1 cellular context compared by ENCODE assay signal in the genomic region with DNA sequence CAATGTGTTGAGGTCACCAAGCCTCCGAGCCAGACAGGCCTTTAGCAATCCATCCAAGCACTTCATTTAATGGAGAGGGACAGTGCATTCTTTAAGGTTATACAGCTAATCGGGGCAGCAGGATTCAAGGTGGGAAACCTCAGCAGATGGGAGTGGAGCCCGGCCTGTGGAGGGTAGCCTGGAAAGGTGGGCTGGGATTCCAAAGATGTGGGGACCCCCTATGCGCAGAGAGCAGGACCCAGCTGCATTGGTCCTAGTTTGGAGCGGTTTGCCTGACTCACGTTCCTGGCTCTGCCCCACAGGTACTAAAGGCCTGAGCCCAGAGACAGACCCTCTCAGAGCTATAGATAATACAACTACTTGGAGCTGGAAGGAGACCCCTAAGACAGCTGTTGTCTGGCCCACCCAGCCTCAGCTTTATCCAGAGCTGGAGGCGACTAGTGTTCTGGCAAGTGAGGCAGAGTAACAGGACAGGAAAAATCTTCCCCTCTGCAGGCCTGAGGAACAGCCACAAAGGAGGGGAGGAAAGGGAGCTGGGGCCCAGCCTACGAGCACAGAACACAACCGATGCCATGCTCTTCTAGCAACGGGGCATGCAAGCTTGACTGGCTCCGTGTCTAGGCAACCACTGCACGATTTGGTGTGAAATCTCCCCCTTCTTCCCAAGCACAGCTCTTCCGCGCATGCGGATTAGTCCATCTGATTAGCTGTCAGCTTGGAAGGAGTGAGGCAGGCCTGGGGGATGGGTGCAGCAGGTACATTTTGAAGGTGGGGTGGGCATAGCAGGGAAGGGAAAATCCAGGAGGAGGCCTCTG.
TF ChIP-seq lines count a peak whose summit lies in the region.

No MANE protein-coding gene starts in this region.

TF ChIP-seq in HepG2, 621 proteins besides CTCF, POLR2A, EP300 and RAD21 (continued from another document and continues in another):
- TF ChIP-seq ZNF407 (CRISPR knock-in tag; IDR thresholded peaks at IDR 0.05; ENCODE audit: not compliant biosample characterization), result no peak
- TF ChIP-seq, protein P1, sequence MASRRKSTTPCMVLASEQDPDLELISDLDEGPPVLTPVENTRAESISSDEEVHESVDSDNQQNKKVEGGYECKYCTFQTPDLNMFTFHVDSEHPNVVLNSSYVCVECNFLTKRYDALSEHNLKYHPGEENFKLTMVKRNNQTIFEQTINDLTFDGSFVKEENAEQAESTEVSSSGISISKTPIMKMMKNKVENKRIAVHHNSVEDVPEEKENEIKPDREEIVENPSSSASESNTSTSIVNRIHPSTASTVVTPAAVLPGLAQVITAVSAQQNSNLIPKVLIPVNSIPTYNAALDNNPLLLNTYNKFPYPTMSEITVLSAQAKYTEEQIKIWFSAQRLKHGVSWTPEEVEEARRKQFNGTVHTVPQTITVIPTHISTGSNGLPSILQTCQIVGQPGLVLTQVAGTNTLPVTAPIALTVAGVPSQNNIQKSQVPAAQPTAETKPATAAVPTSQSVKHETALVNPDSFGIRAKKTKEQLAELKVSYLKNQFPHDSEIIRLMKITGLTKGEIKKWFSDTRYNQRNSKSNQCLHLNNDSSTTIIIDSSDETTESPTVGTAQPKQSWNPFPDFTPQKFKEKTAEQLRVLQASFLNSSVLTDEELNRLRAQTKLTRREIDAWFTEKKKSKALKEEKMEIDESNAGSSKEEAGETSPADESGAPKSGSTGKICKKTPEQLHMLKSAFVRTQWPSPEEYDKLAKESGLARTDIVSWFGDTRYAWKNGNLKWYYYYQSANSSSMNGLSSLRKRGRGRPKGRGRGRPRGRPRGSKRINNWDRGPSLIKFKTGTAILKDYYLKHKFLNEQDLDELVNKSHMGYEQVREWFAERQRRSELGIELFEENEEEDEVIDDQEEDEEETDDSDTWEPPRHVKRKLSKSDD (CRISPR knock-in tag; IDR thresholded peaks at IDR 0.05; ENCODE audit: low read depth), result no peak
- TF ChIP-seq ZNF704 (CRISPR knock-in tag; IDR thresholded peaks at IDR 0.05; ENCODE audit: borderline replicate concordance), result 0 out of 2 replicates have a peak, but pooled peaks have one; percentile 18
- no peak for TF ChIP-seq SNAPC2 (CRISPR knock-in tag; IDR thresholded peaks at IDR 0.05)
- peak; percentile 83; the same call in 1 of the 2 replicates for TF ChIP-seq NCOA1 (CRISPR knock-in tag; IDR thresholded peaks at IDR 0.05)
- TF ChIP-seq TIGD3 (CRISPR knock-in tag; IDR thresholded peaks at IDR 0.05; ENCODE audit: borderline replicate concordance), result no peak
- TF ChIP-seq ZNF747 (CRISPR knock-in tag; IDR thresholded peaks at IDR 0.05; ENCODE audit: borderline replicate concordance), result no peak
- no peak for TF ChIP-seq ZNF737 (CRISPR knock-in tag; IDR thresholded peaks at IDR 0.05; ENCODE audit: borderline replicate concordance)
- TF ChIP-seq PHF5A (CRISPR knock-in tag; IDR thresholded peaks at IDR 0.05; ENCODE audit: low read depth, unreplicated experiment), result no peak
- no peak for TF ChIP-seq U2AF1 (optimal IDR thresholded peaks at IDR 0.05; ENCODE audit: low read depth, low read length)
- TF ChIP-seq, protein P2, sequence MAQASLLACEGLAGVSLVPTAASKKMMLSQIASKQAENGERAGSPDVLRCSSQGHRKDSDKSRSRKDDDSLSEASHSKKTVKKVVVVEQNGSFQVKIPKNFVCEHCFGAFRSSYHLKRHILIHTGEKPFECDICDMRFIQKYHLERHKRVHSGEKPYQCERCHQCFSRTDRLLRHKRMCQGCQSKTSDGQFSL (CRISPR knock-in tag; IDR thresholded peaks at IDR 0.05), result 0 out of 2 replicates have a peak, but pooled peaks have one; percentile 43
- TF ChIP-seq STAG1 (CRISPR knock-in tag; IDR thresholded peaks at IDR 0.05), result no peak
- no peak for TF ChIP-seq HOXA5 (CRISPR knock-in tag; IDR thresholded peaks at IDR 0.05)
- TF ChIP-seq ZBTB20 (CRISPR knock-in tag; IDR thresholded peaks at IDR 0.05; ENCODE audit: borderline replicate concordance, low read depth), result no peak
- no peak for TF ChIP-seq ZNF180 (CRISPR knock-in tag; IDR thresholded peaks at IDR 0.05; ENCODE audit: borderline replicate concordance, low read depth)
- no peak for TF ChIP-seq CC2D1A (CRISPR knock-in tag; IDR thresholded peaks at IDR 0.05)
- 0 out of 2 replicates have a peak, but pooled peaks have one; percentile 19 for TF ChIP-seq PHF20 (CRISPR knock-in tag; IDR thresholded peaks at IDR 0.05)
- TF ChIP-seq HMGXB3 (CRISPR knock-in tag; IDR thresholded peaks at IDR 0.05; ENCODE audit: borderline replicate concordance), result no peak
- TF ChIP-seq ZNF556 (CRISPR knock-in tag; IDR thresholded peaks at IDR 0.05; ENCODE audit: borderline replicate concordance), result 0 out of 2 replicates have a peak, but pooled peaks have one; percentile 15
- no peak for TF ChIP-seq ZNF572 (CRISPR knock-in tag; IDR thresholded peaks at IDR 0.05)
- TF ChIP-seq E2F1 (CRISPR knock-in tag; IDR thresholded peaks at IDR 0.05), result no peak
- no peak for TF ChIP-seq TCF7L2 (IDR thresholded peaks at IDR 0.05; ENCODE audit: low read depth, low read length)
- 0 out of 2 replicates have a peak, but pooled peaks have one; percentile 17 for TF ChIP-seq ZNF512B (CRISPR knock-in tag; IDR thresholded peaks at IDR 0.05; ENCODE audit: borderline replicate concordance)
- TF ChIP-seq PTBP1 (IDR thresholded peaks at IDR 0.05; ENCODE audit: low read depth, low read length, poor library complexity, severe bottlenecking), result no peak
- no peak for TF ChIP-seq ZNF75D (CRISPR knock-in tag; IDR thresholded peaks at IDR 0.05; ENCODE audit: borderline replicate concordance)
- TF ChIP-seq THYN1 (CRISPR knock-in tag; IDR thresholded peaks at IDR 0.05; ENCODE audit: borderline replicate concordance, low read depth), result no peak
- no peak for TF ChIP-seq ZNF326 (CRISPR knock-in tag; IDR thresholded peaks at IDR 0.05; ENCODE audit: borderline replicate concordance)
